19 cellular contexts compared by ENCODE assay signal in genomic region chr4:5885733-5886132, GRCh38. TPM values are rescaled to one million over a fixed set of nuclear protein-coding genes. Genes with fewer than 3 reads are reported as not detected.
"Had no signal": no experiment of that assay in that cellular context is flagged by ENCODE, and none has a peak within 500 bp of the region (broad histone marks: within the 10 kb centered on the region; RNA-seq: fewer than 3 reads in every experiment).

No MANE protein-coding gene starts in this region.

- ATAC-seq: activated CD8-positive, alpha-beta T cell treated with anti-CD3 and anti-CD28 coated beads for 36 hours; body of pancreas; lower lobe of right lung; natural killer cell treated with Interleukin-12 subunit alpha and Interleukin-12 subunit beta and Interleukin-15 and Interleukin-18, amount 100 ng/mL, for 72 hours had no signal

- H3K9me3 ChIP-seq: body of pancreas, colonic mucosa, lower lobe of right lung, spleen, thyroid gland had no signal

- H3K27ac Mint-ChIP-seq: activated B cell treated with CpG ODN at 0.5 μM for 24 hours; activated CD8-positive, alpha-beta T cell treated with anti-CD3 and anti-CD28 coated beads for 36 hours; activated naive CD8-positive, alpha-beta T cell treated with anti-CD3 and anti-CD28 coated beads, Interleukin-2, amount 10 ng/mL, durations not matched to agents 7 days and 5 days; activated T-helper 2 cell treated with anti-CD3 and anti-CD28 coated beads, Interferon-gamma antibody, Interleukin-2, Interleukin-4, amounts not matched to agents 10 μg/mL and 5 μg/mL and 100 μg/mL, durations not matched to agents 14 hours and 24 hours and 36 hours; natural killer cell treated with Interleukin-12 subunit alpha and Interleukin-12 subunit beta and Interleukin-15 and Interleukin-18, amount 100 ng/mL, for 72 hours had no signal

- H3K36me3 Mint-ChIP-seq: natural killer cell treated with Interleukin-12 subunit alpha and Interleukin-12 subunit beta and Interleukin-15 and Interleukin-18, amount 100 ng/mL, for 72 hours had no signal

- H3K36me3 ChIP-seq: colonic mucosa, lower lobe of right lung, spleen, thyroid gland had no signal

- H3K4me3 Mint-ChIP-seq: activated B cell treated with CpG ODN at 0.5 μM for 24 hours; activated CD8-positive, alpha-beta T cell treated with anti-CD3 and anti-CD28 coated beads for 36 hours; activated naive CD8-positive, alpha-beta T cell treated with anti-CD3 and anti-CD28 coated beads, Interleukin-2, amount 10 ng/mL, durations not matched to agents 7 days and 5 days; natural killer cell treated with Interleukin-12 subunit alpha and Interleukin-12 subunit beta and Interleukin-15 and Interleukin-18, amount 100 ng/mL, for 72 hours had no signal

- H3K27ac ChIP-seq: body of pancreas, colonic mucosa, lower lobe of right lung, spleen, thyroid gland had no signal

- H3K9me3 Mint-ChIP-seq: activated B cell treated with CpG ODN at 0.5 μM for 24 hours; activated CD8-positive, alpha-beta T cell treated with anti-CD3 and anti-CD28 coated beads for 36 hours; activated naive CD8-positive, alpha-beta T cell treated with anti-CD3 and anti-CD28 coated beads, Interleukin-2, amount 10 ng/mL, durations not matched to agents 7 days and 5 days; activated T-helper 2 cell treated with anti-CD3 and anti-CD28 coated beads, Interferon-gamma antibody, Interleukin-2, Interleukin-4, amounts not matched to agents 10 μg/mL and 5 μg/mL and 100 μg/mL, durations not matched to agents 14 hours and 24 hours and 36 hours; natural killer cell treated with Interleukin-12 subunit alpha and Interleukin-12 subunit beta and Interleukin-15 and Interleukin-18, amount 100 ng/mL, for 72 hours had no signal

- H3K4me1 Mint-ChIP-seq: activated naive CD8-positive, alpha-beta T cell treated with anti-CD3 and anti-CD28 coated beads, Interleukin-2, amount 10 ng/mL, durations not matched to agents 7 days and 5 days had no signal

- H3K4me3 ChIP-seq: body of pancreas, colonic mucosa, lower lobe of right lung, spleen, thyroid gland had no signal

- DNase-seq: activated B cell treated with CpG ODN at 0.5 μM for 24 hours; activated CD4-positive, alpha-beta T cell treated with anti-CD3 and anti-CD28 coated beads for 4 hours; activated CD8-positive, alpha-beta T cell treated with anti-CD3 and anti-CD28 coated beads for 36 hours; activated naive CD4-positive, alpha-beta T cell treated with Interleukin-2 at 50 U/mL for 16 hours; activated naive CD8-positive, alpha-beta T cell treated with anti-CD3 and anti-CD28 coated beads, Interleukin-2, amount 10 ng/mL, durations not matched to agents 7 days and 5 days; activated T-cell treated with anti-CD3 and anti-CD28 coated beads, Interleukin-2, amount 50 U/mL, for 1 hour; amygdala; body of pancreas; central memory CD4-positive, alpha-beta T cell; colonic mucosa; foreskin melanocyte; hypothalamus; islet precursor cell; lower lobe of right lung; spleen; stimulated activated naive CD4-positive, alpha-beta T cell; thyroid gland had no signal

- H3K4me1 ChIP-seq: colonic mucosa had no signal

RNA-seq across cellular contexts. Expression of gene CRMP1, which starts 7.2 kb away (rescaled TPM):
- total RNA-seq: activated CD8-positive, alpha-beta T cell treated with anti-CD3 and anti-CD28 coated beads for 36 hours; activated naive CD8-positive, alpha-beta T cell treated with anti-CD3 and anti-CD28 coated beads, Interleukin-2, amount 10 ng/mL, durations not matched to agents 7 days and 5 days; natural killer cell treated with Interleukin-12 subunit alpha and Interleukin-12 subunit beta and Interleukin-15 and Interleukin-18, amount 100 ng/mL, for 72 hours had no signal
